Comparison of ENCODE assay signal across 2 cellular contexts in the genomic region with DNA sequence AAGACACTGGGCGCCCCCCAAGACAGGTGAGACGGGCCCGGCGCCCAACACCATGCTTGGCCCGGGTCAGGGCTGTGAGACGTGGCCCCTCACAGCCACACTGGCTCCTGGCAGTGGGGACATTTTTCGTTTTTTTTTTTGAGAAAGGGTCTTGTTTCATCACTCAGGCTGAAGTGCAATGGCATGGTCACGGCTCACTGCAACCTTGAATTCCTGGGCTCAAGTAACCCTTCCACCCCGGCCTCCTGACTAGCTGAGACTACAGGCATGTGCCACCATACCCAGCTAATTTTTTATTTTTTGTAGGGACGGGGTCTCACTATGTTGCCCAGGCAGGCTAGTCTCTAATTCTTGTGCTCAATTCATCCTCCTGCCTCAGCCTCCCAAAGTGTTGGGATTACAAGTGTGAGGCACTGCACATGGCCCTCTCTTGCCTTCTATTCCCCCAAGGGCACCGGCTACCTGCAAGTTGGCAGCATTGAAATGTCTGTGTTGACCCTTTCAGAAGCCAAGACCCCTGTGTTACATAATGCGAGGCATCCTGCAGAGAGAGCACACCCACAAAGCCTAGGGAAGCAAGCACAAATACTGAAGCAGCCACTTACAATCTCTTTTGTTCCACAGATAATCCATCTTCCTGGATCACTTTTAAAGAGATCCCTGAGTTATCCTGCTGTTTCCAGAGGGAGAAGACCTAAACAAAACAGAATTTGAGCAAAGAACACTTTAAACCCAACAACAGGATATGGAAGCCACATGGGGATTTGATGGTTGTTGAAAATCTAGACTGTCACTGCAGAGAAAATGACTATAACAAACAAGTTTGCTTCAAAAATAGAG.
TF ChIP-seq lines count a peak whose summit lies in the region.

No MANE protein-coding gene starts in this region.

TF ChIP-seq in A549, 52 proteins besides CTCF, POLR2A, EP300 and RAD21 (continued from another document):
- no peak for TF ChIP-seq REST (IDR thresholded peaks at IDR 0.05)
- TF ChIP-seq NPAS2 (CRISPR knock-in tag; IDR thresholded peaks at IDR 0.05; ENCODE audit: borderline replicate concordance), result no peak
- TF ChIP-seq GATA3 (IDR thresholded peaks at IDR 0.05; ENCODE audit: borderline replicate concordance), result no peak
- TF ChIP-seq RCOR1 (IDR thresholded peaks at IDR 0.05; ENCODE audit: low read depth, low read length), result no peak
- TF ChIP-seq RNF2 (IDR thresholded peaks at IDR 0.05; ENCODE audit: borderline replicate concordance, low read depth), result no peak
- no peak for TF ChIP-seq HOXA7 (CRISPR knock-in tag; IDR thresholded peaks at IDR 0.05)
- no peak for TF ChIP-seq TFCP2L1 (CRISPR knock-in tag; IDR thresholded peaks at IDR 0.05)
- no peak for TF ChIP-seq MAX (IDR thresholded peaks at IDR 0.05)
- no peak for TF ChIP-seq KDM1A (IDR thresholded peaks at IDR 0.05; ENCODE audit: low read depth)
- no peak for TF ChIP-seq POLR2AphosphoS2 (conservative IDR thresholded peaks at IDR 0.05; ENCODE audit: low read length)
- no peak for TF ChIP-seq CEBPB (IDR thresholded peaks at IDR 0.05)
- TF ChIP-seq SREBF2 (IDR thresholded peaks at IDR 0.05), result no peak

TF ChIP-seq in SK-N-SH, 30 proteins besides CTCF, POLR2A, EP300 and RAD21 (continued from another document):
- TF ChIP-seq USF2 (IDR thresholded peaks at IDR 0.05; ENCODE audit: borderline replicate concordance, low read depth, low read length) (no peak), RCOR1 (IDR thresholded peaks at IDR 0.05; ENCODE audit: low read length) (no peak), TEAD4 (IDR thresholded peaks at IDR 0.05; ENCODE audit: borderline replicate concordance, insufficient read depth) (no peak), EZH2phosphoT487 (IDR thresholded peaks at IDR 0.05; ENCODE audit: borderline replicate concordance, low read depth) (no peak), SIN3A (IDR thresholded peaks at IDR 0.05; ENCODE audit: borderline replicate concordance, low read depth, low read length) (no peak), RXRA (IDR thresholded peaks at IDR 0.05; ENCODE audit: borderline replicate concordance, low read depth) (no peak), MEF2A (IDR thresholded peaks at IDR 0.05; ENCODE audit: borderline replicate concordance, low read depth) (no peak), JUND (IDR thresholded peaks at IDR 0.05) (no peak), FOXJ3 (CRISPR knock-in tag; IDR thresholded peaks at IDR 0.05) (no peak), POLR2AphosphoS5 (IDR thresholded peaks at IDR 0.05; ENCODE audit: low read depth, low read length) (no peak), MAX (IDR thresholded peaks at IDR 0.05; ENCODE audit: low read depth) (no peak), TCF12 (IDR thresholded peaks at IDR 0.05) (no peak), GABPA (IDR thresholded peaks at IDR 0.05; ENCODE audit: low read depth) (no peak), ZBTB33 (IDR thresholded peaks at IDR 0.05; ENCODE audit: borderline replicate concordance, low read depth) (no peak), PBX3 (IDR thresholded peaks at IDR 0.05) (no peak), TAF1 (IDR thresholded peaks at IDR 0.05; ENCODE audit: borderline replicate concordance, low read depth, low read length) (no peak)
- TF ChIP-seq, protein P1, sequence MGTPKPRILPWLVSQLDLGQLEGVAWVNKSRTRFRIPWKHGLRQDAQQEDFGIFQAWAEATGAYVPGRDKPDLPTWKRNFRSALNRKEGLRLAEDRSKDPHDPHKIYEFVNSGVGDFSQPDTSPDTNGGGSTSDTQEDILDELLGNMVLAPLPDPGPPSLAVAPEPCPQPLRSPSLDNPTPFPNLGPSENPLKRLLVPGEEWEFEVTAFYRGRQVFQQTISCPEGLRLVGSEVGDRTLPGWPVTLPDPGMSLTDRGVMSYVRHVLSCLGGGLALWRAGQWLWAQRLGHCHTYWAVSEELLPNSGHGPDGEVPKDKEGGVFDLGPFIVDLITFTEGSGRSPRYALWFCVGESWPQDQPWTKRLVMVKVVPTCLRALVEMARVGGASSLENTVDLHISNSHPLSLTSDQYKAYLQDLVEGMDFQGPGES (IDR thresholded peaks at IDR 0.05; ENCODE audit: low read depth, low read length), result no peak
